ENCODE assay signal across 8 cellular contexts in genomic region chr11:67268036-67268683, GRCh38. TPM values are rescaled to one million over a fixed set of nuclear protein-coding genes. Genes with fewer than 3 reads are reported as not detected.
DNase-seq lines count a peak whose midpoint lies in the region; ATAC-seq and TF ChIP-seq lines count a peak whose summit lies in the region.

No MANE protein-coding gene starts in this region.

- H3K9ac ChIP-seq in OCI-LY1 (ENCODE audit: low read length), result peak overlapping the region; percentile 97
- H3K9ac ChIP-seq in stomach smooth muscle (ENCODE audit: low read length in 2 of 2), result peak overlapping the region; percentile 81 to 82

- H3K27ac ChIP-seq in AG04450 (ENCODE audit: low read depth, low read length) (no peak overlapping the region), OCI-LY1 (ENCODE audit: low read depth, low read length, poor library complexity, severe bottlenecking) (peak overlapping the region; percentile 98), adrenal gland (peak overlapping the region in 4 of 5 donors; percentile 31 to 89 (median 74)), right lobe of liver (peak overlapping the region; percentile 64 to 93 (median 90)), stomach smooth muscle (ENCODE audit: low read length) (peak overlapping the region; percentile 67)

- peaks cover 57% of the 10 kb centered on the region for H3K79me2 ChIP-seq in OCI-LY1 (ENCODE audit: insufficient read depth, low read length)

- H4K20me1 ChIP-seq in OCI-LY1 (ENCODE audit: insufficient read depth, low read length), result no peaks in the 10 kb centered on the region

- H3F3A ChIP-seq in OCI-LY1 (ENCODE audit: insufficient read depth, low read length), result peaks cover 9% of the 10 kb centered on the region; the same call in 1 of the 2 replicates

- TF ChIP-seq CTCF in AG04450 (IDR thresholded peaks at IDR 0.05; ENCODE audit: low read depth, low read length) (no peak), OCI-LY1 (IDR thresholded peaks at IDR 0.05; ENCODE audit: low read length) (no peak), adrenal gland (IDR thresholded peaks at IDR 0.05) (no peak), right lobe of liver (IDR thresholded peaks at IDR 0.05) (no peak)

- DNase-seq in AG04450 (ENCODE audit: low read depth, low spot score) (no peak), adrenal gland (peak in 1 of 7 donors; percentile 11), right lobe of liver (peak in 2 of 3 donors; percentile 26 to 55), HCEC 1CT (no peak)

- no peak overlapping the region for H2AFZ ChIP-seq in OCI-LY1 (ENCODE audit: low read length)

- H3K4me3 ChIP-seq in AG04450 (ENCODE audit: low read depth, low read length) (peak overlapping the region; percentile 80; the same call in 1 of the 2 replicates), OCI-LY1 (ENCODE audit: low read depth, low read length, poor library complexity, severe bottlenecking) (peak overlapping the region; percentile 93), adrenal gland (peak overlapping the region in 1 of 4 donors; percentile 87), right lobe of liver (peak overlapping the region; percentile 82 to 88 (median 87)), stomach smooth muscle (ENCODE audit: low read length in 2 of 2) (peak overlapping the region; percentile 83 to 84)

- 44 to 63% (median 58%) methylated on average over 17 to 20 of the region's 20 CpGs for WGBS in adrenal gland, 4 donors
- 30% methylated on average over 8 of the region's 20 CpGs for WGBS in right lobe of liver (ENCODE audit: insufficient coverage, low coverage, low lambda C conversion rate, missing lambda C conversion rate)

- ATAC-seq in GM21360 (IDR thresholded peaks at IDR 0.05; ENCODE audit: unreplicated experiment) (peak; percentile 40), right lobe of liver (no peak), HG02571 (IDR thresholded peaks at IDR 0.05; ENCODE audit: unreplicated experiment) (no peak)

- H3K4me1 ChIP-seq in OCI-LY1 (ENCODE audit: insufficient read depth, low read length, severe bottlenecking), result peaks cover 66% of the 10 kb centered on the region
- H3K4me1 ChIP-seq in adrenal gland (replicated peaks in 1 of 2), result peaks cover 36 to 65% of the 10 kb centered on the region in 2 donors
- peaks cover 0 to 40% (median 14%) of the 10 kb centered on the region in 4 donors for H3K4me1 ChIP-seq in right lobe of liver
- peaks cover 71% of the 10 kb centered on the region for H3K4me1 ChIP-seq in stomach smooth muscle (ENCODE audit: control insufficient read depth, insufficient read depth, low read length)

- peaks cover 42% of the 10 kb centered on the region; the same call in 1 of the 2 replicates for H3K36me3 ChIP-seq in OCI-LY1 (ENCODE audit: insufficient read depth, low read length)
- H3K36me3 ChIP-seq in adrenal gland (replicated peaks in 1 of 2), result peaks cover 0 to 7% of the 10 kb centered on the region in 2 donors
- H3K36me3 ChIP-seq in right lobe of liver, result no peaks in the 10 kb centered on the region
- peaks cover 0 to 6% of the 10 kb centered on the region in 2 donors for H3K36me3 ChIP-seq in stomach smooth muscle (ENCODE audit: control insufficient read depth in 2 of 2, insufficient read depth in 2 of 2, low read length in 2 of 2)

- H3K4me2 ChIP-seq in OCI-LY1 (ENCODE audit: low read length), result peak overlapping the region; percentile 93

- no peaks in the 10 kb centered on the region; the same call in 1 of the 2 replicates for H3K9me3 ChIP-seq in AG04450 (ENCODE audit: control insufficient read depth, insufficient read depth, low read length)
- no peaks in the 10 kb centered on the region for H3K9me3 ChIP-seq in OCI-LY1 (ENCODE audit: low read length)
- H3K9me3 ChIP-seq in adrenal gland (replicated peaks in 1 of 3), result no peaks in the 10 kb centered on the region
- no peaks in the 10 kb centered on the region for H3K9me3 ChIP-seq in right lobe of liver
- H3K9me3 ChIP-seq in stomach smooth muscle (ENCODE audit: control insufficient read depth in 2 of 2, low read length in 2 of 2), result no peaks in the 10 kb centered on the region

- CTCF ChIA-PET in AG04450 (lab: Charles Lee), result interaction anchor here (1.0 to 2.1 kb wide), 3 partner anchors 49 to 114 kb away, joined by 4 to 12 read pairs (median 7); no protein-coding TSS in a partner anchor

- TF ChIP-seq POLR2A in adrenal gland (IDR thresholded peaks at IDR 0.05) (no peak), right lobe of liver (IDR thresholded peaks at IDR 0.05) (no peak)

- no peaks in the 10 kb centered on the region for H3K9me2 ChIP-seq in OCI-LY1 (ENCODE audit: low read depth, low read length)

- POLR2A ChIA-PET in AG04450 (lab: Yijun Ruan, JAX), result interaction anchor here (0.6 kb wide), 1 partner anchor 203 kb away, joined by 3 read pairs; no protein-coding TSS in a partner anchor

- H3K27me3 ChIP-seq in AG04450 (ENCODE audit: control insufficient read depth, insufficient read depth, low read length) (no peaks in the 10 kb centered on the region), OCI-LY1 (ENCODE audit: insufficient read depth, low read length) (no peaks in the 10 kb centered on the region), adrenal gland (no peaks in the 10 kb centered on the region), right lobe of liver (no peaks in the 10 kb centered on the region), stomach smooth muscle (ENCODE audit: control insufficient read depth in 1 of 2, insufficient read depth in 2 of 2, low read length in 2 of 2) (no peaks in the 10 kb centered on the region)

- intact Hi-C loops in adrenal gland (cut with DNase I), result loop anchor here in 1 of 2 donors (5.0 kb wide), 1 partner anchor 34 kb away; the partner anchor contains the start of gene SSH3
- intact Hi-C loops in right lobe of liver (cut with DNase I), result no loop called here

RNA-seq across cellular contexts. Expression of gene GRK2, which starts 1.9 kb away (rescaled TPM):
- polyA plus RNA-seq in AG04450 (2011; rRNA removed) (17.3 and 20.2 TPM in 2 replicates), adrenal gland (100 to 1,000 TPM in 1 of 3 donors, 10 to 100 TPM in 2; 26.4 to 159 (median 71.3) TPM)
- polyA minus RNA-seq in AG04450 (2011; rRNA and poly(A)+ RNA removed), result 61.0 and 67.4 TPM in 2 replicates
- total RNA-seq in adrenal gland (10 to 100 TPM; 43.4 to 73.7 (median 59.6) TPM), right lobe of liver (10 to 100 TPM; 24.5 to 43.9 (median 28.5) TPM)

RNA-seq across cellular contexts. Expression of gene ANKRD13D, which starts 20.9 kb away (rescaled TPM):
- polyA plus RNA-seq in AG04450 (2011; rRNA removed), result 14.4 and 18.4 TPM in 2 replicates
- polyA minus RNA-seq in AG04450 (2011; rRNA and poly(A)+ RNA removed), result 25.6 and 33.8 TPM in 2 replicates
- total RNA-seq in adrenal gland, result 10 to 100 TPM in 7 of 8 donors, 1 to 10 TPM in 1; 9.2 to 52.9 (median 40.4) TPM
- 100 to 1,000 TPM in 1 of 3 donors, 10 to 100 TPM in 1, 1 to 10 TPM in 1; 8.7 to 205 (median 99.8) TPM for polyA plus RNA-seq in adrenal gland
- total RNA-seq in right lobe of liver, result 10 to 100 TPM in 4 of 6 experiments, 1 to 10 TPM in 2; 7.7 to 14.1 (median 10.4) TPM

RNA-seq across cellular contexts. Expression of gene SSH3, which starts 35.2 kb away (rescaled TPM):
- polyA plus RNA-seq in AG04450 (2011; rRNA removed) (16.5 and 20.0 TPM in 2 replicates), adrenal gland (10 to 100 TPM in 2 of 3 donors, 1 to 10 TPM in 1; 4.2 to 35.2 (median 21.8) TPM)
- polyA minus RNA-seq in AG04450 (2011; rRNA and poly(A)+ RNA removed), result 12.1 and 14.3 TPM in 2 replicates
- total RNA-seq in adrenal gland (10 to 100 TPM; 10.8 to 31.2 (median 25.7) TPM), right lobe of liver (10 to 100 TPM; 10.9 to 17.9 (median 14.5) TPM)

Comparison
In these comparisons a context has a peak if more than half of its experiments do, and no peak if none do; other contexts are left out.
1. DNase-seq: peak in right lobe of liver (2 of 3); none in AG04450 (single experiment) and HCEC 1CT (single experiment).